ENCODE assay signal across 15 cellular contexts in the genomic region with DNA sequence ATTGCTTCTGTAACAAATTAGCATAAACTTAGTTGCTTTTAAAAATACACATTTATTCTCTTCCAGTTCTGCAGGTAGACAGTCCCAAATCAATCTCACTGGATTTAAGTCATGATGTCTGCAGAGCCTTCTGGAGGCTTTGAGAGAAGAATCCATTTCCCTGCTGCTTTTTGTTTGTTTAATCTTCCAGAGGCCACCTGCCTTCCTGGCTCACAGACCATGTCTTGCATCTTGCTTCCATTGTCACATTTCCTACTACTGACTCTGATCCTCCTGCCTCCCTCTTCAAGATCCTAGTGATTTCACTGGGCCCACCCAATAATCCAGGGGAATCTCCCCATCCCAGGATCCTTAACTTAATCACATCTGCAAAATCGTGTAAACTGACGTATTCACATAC.
"Had no signal": no experiment of that assay in that cellular context is flagged by ENCODE, and none has a peak within 500 bp of the region (broad histone marks: within the 10 kb centered on the region; RNA-seq: fewer than 3 reads in every experiment).

No MANE protein-coding gene starts in this region.

- H3K4me3 ChIP-seq: body of pancreas, gastroesophageal sphincter had no signal

- H3K27ac Mint-ChIP-seq: activated naive CD4-positive, alpha-beta T cell treated with anti-CD3 and anti-CD28 coated beads, Interleukin-2, amount 50 U/mL, for 24 hours; activated T-helper 2 cell treated with anti-CD3 and anti-CD28 coated beads, Interferon-gamma antibody, Interleukin-2, Interleukin-4, amounts not matched to agents 10 μg/mL and 5 μg/mL and 100 μg/mL, durations not matched to agents 14 hours and 24 hours and 36 hours; dendritic cell treated with granulocyte-macrophage colony-stimulating factor and Interleukin-4, amounts not matched to agents 40 ng/mL and 50 ng/mL, for 4 days; effector memory CD8-positive, alpha-beta T cell; nephron progenitor cell had no signal

- H3K4me3 Mint-ChIP-seq: activated naive CD4-positive, alpha-beta T cell treated with anti-CD3 and anti-CD28 coated beads, Interleukin-2, amount 50 U/mL, for 24 hours; dendritic cell treated with granulocyte-macrophage colony-stimulating factor and Interleukin-4, amounts not matched to agents 40 ng/mL and 50 ng/mL, for 4 days; effector memory CD8-positive, alpha-beta T cell; nephron progenitor cell had no signal

- H3K27ac ChIP-seq: body of pancreas, gastroesophageal sphincter had no signal

- H3K4me1 ChIP-seq: body of pancreas, gastroesophageal sphincter had no signal

- ATAC-seq: body of pancreas; effector memory CD8-positive, alpha-beta T cell; gastroesophageal sphincter; left ventricle myocardium superior had no signal

- DNase-seq: activated CD4-positive, alpha-beta T cell treated with anti-CD3 and anti-CD28 coated beads, Interleukin-2, amount 50 U/mL, for 1 hour; body of pancreas; central memory CD4-positive, alpha-beta T cell; effector memory CD8-positive, alpha-beta T cell; kidney; left ventricle myocardium superior; mesenchymal stem cell; nephron progenitor cell; stimulated activated CD4-positive, alpha-beta T cell treated with anti-CD3 and anti-CD28 coated beads, Interleukin-12 subunit alpha, Interleukin-12 subunit beta, amount 100 ng/mL, for 4 hours; stimulated activated naive CD4-positive, alpha-beta T cell; trophoblast cell had no signal

- H3K9me3 ChIP-seq: body of pancreas, gastroesophageal sphincter had no signal

- H3K36me3 Mint-ChIP-seq: activated naive CD4-positive, alpha-beta T cell treated with anti-CD3 and anti-CD28 coated beads, Interleukin-2, amount 50 U/mL, for 24 hours had no signal

- H3K27me3 ChIP-seq: body of pancreas had no signal

- H3K36me3 ChIP-seq: gastroesophageal sphincter had no signal

- H3K9me3 Mint-ChIP-seq: activated naive CD4-positive, alpha-beta T cell treated with anti-CD3 and anti-CD28 coated beads, Interleukin-2, amount 50 U/mL, for 24 hours; activated T-helper 2 cell treated with anti-CD3 and anti-CD28 coated beads, Interferon-gamma antibody, Interleukin-2, Interleukin-4, amounts not matched to agents 10 μg/mL and 5 μg/mL and 100 μg/mL, durations not matched to agents 14 hours and 24 hours and 36 hours; dendritic cell treated with granulocyte-macrophage colony-stimulating factor and Interleukin-4, amounts not matched to agents 40 ng/mL and 50 ng/mL, for 4 days; nephron progenitor cell had no signal

- H3K4me1 Mint-ChIP-seq: activated naive CD4-positive, alpha-beta T cell treated with anti-CD3 and anti-CD28 coated beads, Interleukin-2, amount 50 U/mL, for 24 hours; nephron progenitor cell had no signal
